23 cellular contexts compared by ENCODE assay signal in genomic region chr4:48410812-48411211, GRCh38.
"Had no signal": no experiment of that assay in that cellular context is flagged by ENCODE, and none has a peak within 500 bp of the region (broad histone marks: within the 10 kb centered on the region; RNA-seq: fewer than 3 reads in every experiment).

No MANE protein-coding gene starts in this region.

- H3K27ac ChIP-seq: coronary artery, heart right ventricle, right atrium auricular region, sigmoid colon, skin epidermis, testis, tibial nerve, upper lobe of right lung had no signal

- ATAC-seq: esophagus mucosa; heart right ventricle; left ventricle myocardium superior; natural killer cell treated with Interleukin-12 subunit alpha and Interleukin-12 subunit beta and Interleukin-15 and Interleukin-18, amount 100 ng/mL, for 72 hours; stimulated activated naive B cell treated with anti-CD40 and anti-IgM and Interleukin-4, amounts not matched to agents 10 μg/mL and 1 μg/mL and 100 μg/mL, for 72 hours; stimulated activated naive CD8-positive, alpha-beta T cell treated with anti-CD3 and anti-CD28 coated beads, Interleukin-15, amount 100 ng/mL, for 72 hours; upper lobe of right lung had no signal

- H3K4me3 ChIP-seq: coronary artery, heart right ventricle, lung, right atrium auricular region, sigmoid colon, skin epidermis, testis, tibial nerve, upper lobe of right lung had no signal

- H3K27ac Mint-ChIP-seq: natural killer cell treated with Interleukin-12 subunit alpha and Interleukin-12 subunit beta and Interleukin-15 and Interleukin-18, amount 100 ng/mL, for 72 hours; stimulated activated naive B cell treated with anti-CD40 and anti-IgM and Interleukin-4, amounts not matched to agents 10 μg/mL and 1 μg/mL and 100 μg/mL, for 72 hours had no signal

- H3K27me3 Mint-ChIP-seq: natural killer cell treated with Interleukin-12 subunit alpha and Interleukin-12 subunit beta and Interleukin-15 and Interleukin-18, amount 100 ng/mL, for 72 hours; stimulated activated naive B cell treated with anti-CD40 and anti-IgM and Interleukin-4, amounts not matched to agents 10 μg/mL and 1 μg/mL and 100 μg/mL, for 72 hours; stimulated activated naive CD8-positive, alpha-beta T cell treated with anti-CD3 and anti-CD28 coated beads, Interleukin-15, amount 100 ng/mL, for 72 hours had no signal

- H3K4me1 Mint-ChIP-seq: stimulated activated naive CD8-positive, alpha-beta T cell treated with anti-CD3 and anti-CD28 coated beads, Interleukin-15, amount 100 ng/mL, for 72 hours had no signal

- H3K27me3 ChIP-seq: heart right ventricle, right atrium auricular region, sigmoid colon, testis, tibial nerve, upper lobe of right lung had no signal

- H3K36me3 Mint-ChIP-seq: natural killer cell treated with Interleukin-12 subunit alpha and Interleukin-12 subunit beta and Interleukin-15 and Interleukin-18, amount 100 ng/mL, for 72 hours had no signal

- H3K4me3 Mint-ChIP-seq: natural killer cell treated with Interleukin-12 subunit alpha and Interleukin-12 subunit beta and Interleukin-15 and Interleukin-18, amount 100 ng/mL, for 72 hours; stimulated activated naive B cell treated with anti-CD40 and anti-IgM and Interleukin-4, amounts not matched to agents 10 μg/mL and 1 μg/mL and 100 μg/mL, for 72 hours; stimulated activated naive CD8-positive, alpha-beta T cell treated with anti-CD3 and anti-CD28 coated beads, Interleukin-15, amount 100 ng/mL, for 72 hours had no signal

- H3K9me3 Mint-ChIP-seq: natural killer cell treated with Interleukin-12 subunit alpha and Interleukin-12 subunit beta and Interleukin-15 and Interleukin-18, amount 100 ng/mL, for 72 hours; stimulated activated naive B cell treated with anti-CD40 and anti-IgM and Interleukin-4, amounts not matched to agents 10 μg/mL and 1 μg/mL and 100 μg/mL, for 72 hours; stimulated activated naive CD8-positive, alpha-beta T cell treated with anti-CD3 and anti-CD28 coated beads, Interleukin-15, amount 100 ng/mL, for 72 hours had no signal

- H3K9me3 ChIP-seq: heart right ventricle, right atrium auricular region, sigmoid colon, testis, tibial nerve, upper lobe of right lung had no signal

- DNase-seq: effector CD8-positive, alpha-beta T cell; heart right ventricle; hypothalamus; islet precursor cell; left ventricle myocardium superior; mesenchymal stem cell; midbrain; sigmoid colon; stimulated activated CD4-positive, alpha-beta T cell treated with anti-CD3 and anti-CD28 coated beads, Interleukin-2, amount 100 ng/mL, for 24 hours; stimulated activated CD4-positive, alpha-beta T cell treated with anti-CD3 and anti-CD28 coated beads, Interleukin-4, amount 100 ng/mL, for 4 hours; stimulated activated naive B cell treated with anti-CD40 and anti-IgM and Interleukin-4, amounts not matched to agents 10 μg/mL and 1 μg/mL and 100 μg/mL, for 72 hours; stimulated activated naive CD8-positive, alpha-beta T cell treated with anti-CD3 and anti-CD28 coated beads, Interleukin-15, amount 100 ng/mL, for 72 hours; testis; upper lobe of right lung had no signal

- H3K4me1 ChIP-seq: right atrium auricular region, sigmoid colon, testis, tibial nerve, upper lobe of right lung had no signal

- H3K36me3 ChIP-seq: right atrium auricular region, upper lobe of right lung had no signal

- FAIRE-seq: endometrium, frontal cortex had no signal
